In the genomic region with DNA sequence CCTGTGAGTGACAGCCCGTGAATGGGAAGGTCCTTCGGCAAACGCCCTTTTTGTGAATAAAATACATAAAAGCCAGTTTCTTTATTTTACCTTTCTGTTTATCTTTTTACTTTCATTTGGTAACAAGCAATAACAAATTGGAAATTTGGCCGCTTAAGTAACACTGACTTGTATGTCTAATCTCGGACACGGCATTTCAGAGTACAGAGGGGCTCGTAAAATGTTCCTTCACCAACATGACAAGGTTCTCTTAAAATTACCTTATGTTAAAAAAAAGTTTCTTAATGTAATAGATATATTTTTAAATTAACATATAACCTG, we compare ENCODE assay signal across 7 cellular contexts. TPM values are rescaled to one million over a fixed set of nuclear protein-coding genes. Genes with fewer than 3 reads are reported as not detected.
DNase-seq lines count a peak whose midpoint lies in the region; ATAC-seq and TF ChIP-seq lines count a peak whose summit lies in the region.

No MANE protein-coding gene starts in this region.

- H3K79me2 ChIP-seq in hepatocyte, result peaks cover 15% of the 10 kb centered on the region

- H3K4me1 Mint-ChIP-seq in stimulated activated naive CD8-positive, alpha-beta T cell treated with anti-CD3 and anti-CD28 coated beads, Interleukin-15, amount 100 ng/mL, for 72 hours, result peaks cover 51% of the 10 kb centered on the region

- H3K9me3 ChIP-seq in HAP-1 (peaks cover 5% of the 10 kb centered on the region; the same call in 1 of the 2 replicates), hepatocyte (ENCODE audit: low read depth) (peaks cover 8% of the 10 kb centered on the region)

- H3K4me1 ChIP-seq in HAP-1 (peaks cover 6% of the 10 kb centered on the region), hepatocyte (ENCODE audit: insufficient read depth) (peaks cover 23% of the 10 kb centered on the region)

- H3K27me3 Mint-ChIP-seq in stimulated activated naive CD8-positive, alpha-beta T cell treated with anti-CD3 and anti-CD28 coated beads, Interleukin-15, amount 100 ng/mL, for 72 hours, result no peaks in the 10 kb centered on the region

- peak overlapping the region; percentile 99 for H2AFZ ChIP-seq in hepatocyte

- no peak for ATAC-seq in stimulated activated naive CD8-positive, alpha-beta T cell treated with anti-CD3 and anti-CD28 coated beads, Interleukin-15, amount 100 ng/mL, for 72 hours
- ATAC-seq in HG03159 (IDR thresholded peaks at IDR 0.05; ENCODE audit: unreplicated experiment) (no peak), HG02852 (IDR thresholded peaks at IDR 0.05; ENCODE audit: unreplicated experiment) (no peak)

- H3K27ac Mint-ChIP-seq in stimulated activated naive CD8-positive, alpha-beta T cell treated with anti-CD3 and anti-CD28 coated beads, Interleukin-15, amount 100 ng/mL, for 72 hours, result peak overlapping the region; percentile 94 to 96

- no peaks in the 10 kb centered on the region for H3K9me2 ChIP-seq in hepatocyte (replicated peaks; ENCODE audit: insufficient read depth)

- no peaks in the 10 kb centered on the region for H4K20me1 ChIP-seq in hepatocyte (ENCODE audit: insufficient read depth, poor library complexity, severe bottlenecking)

- peaks cover 22 to 38% of the 10 kb centered on the region in 2 donors for H3K9me3 Mint-ChIP-seq in stimulated activated naive CD8-positive, alpha-beta T cell treated with anti-CD3 and anti-CD28 coated beads, Interleukin-15, amount 100 ng/mL, for 72 hours

- peak overlapping the region; percentile 98 for H3K27ac ChIP-seq in hepatocyte

- DNase-seq in HAP-1 (ENCODE audit: low spot score in 2 of 2) (no peak), hepatocyte (ENCODE audit: low spot score) (no peak), LoVo (ENCODE audit: low spot score) (no peak)
- no peak for DNase-seq in stimulated activated naive CD8-positive, alpha-beta T cell treated with anti-CD3 and anti-CD28 coated beads, Interleukin-15, amount 100 ng/mL, for 72 hours

- H3K4me3 ChIP-seq in HAP-1, result peak overlapping the region; percentile 48
- H3K4me3 ChIP-seq in WI38 (ENCODE audit: low read depth, low read length), result peak overlapping the region; percentile 69
- H3K4me3 ChIP-seq in hepatocyte, result peak overlapping the region; percentile 63

- peak overlapping the region; percentile 84 to 92 for H3K4me3 Mint-ChIP-seq in stimulated activated naive CD8-positive, alpha-beta T cell treated with anti-CD3 and anti-CD28 coated beads, Interleukin-15, amount 100 ng/mL, for 72 hours

- H3K36me3 ChIP-seq in HAP-1 (replicated peaks), result no peaks in the 10 kb centered on the region
- no peaks in the 10 kb centered on the region for H3K36me3 ChIP-seq in hepatocyte (replicated peaks; ENCODE audit: insufficient read depth, low read depth)

- TF ChIP-seq CTCF in WI38 (IDR thresholded peaks at IDR 0.05; ENCODE audit: low read depth, low read length) (no peak), hepatocyte (IDR thresholded peaks at IDR 0.05; ENCODE audit: poor library complexity) (no peak)

- WGBS in hepatocyte (ENCODE audit: low lambda C conversion rate, missing lambda C conversion rate), result 17% methylated on average over 7 of the region's 7 CpGs

- H3K4me2 ChIP-seq in hepatocyte, result peak overlapping the region; percentile 79

- in situ Hi-C loops in HAP-1 (cut with MboI; ENCODE audit: low sequenced_read_pairs), result no loop called here

- H3K27me3 ChIP-seq in HAP-1 (ENCODE audit: low read depth), result no peaks in the 10 kb centered on the region
- H3K27me3 ChIP-seq in hepatocyte, result no peaks in the 10 kb centered on the region

RNA-seq across cellular contexts. Expression of a gene that starts 0.6 kb away (rescaled TPM):
- 8.1 and 9.9 TPM in 2 replicates for total RNA-seq in hepatocyte
- 3.2 and 6.2 TPM in 2 replicates for polyA plus RNA-seq in hepatocyte
